ENCODE assay signal across 1 cellular context in the genomic region with DNA sequence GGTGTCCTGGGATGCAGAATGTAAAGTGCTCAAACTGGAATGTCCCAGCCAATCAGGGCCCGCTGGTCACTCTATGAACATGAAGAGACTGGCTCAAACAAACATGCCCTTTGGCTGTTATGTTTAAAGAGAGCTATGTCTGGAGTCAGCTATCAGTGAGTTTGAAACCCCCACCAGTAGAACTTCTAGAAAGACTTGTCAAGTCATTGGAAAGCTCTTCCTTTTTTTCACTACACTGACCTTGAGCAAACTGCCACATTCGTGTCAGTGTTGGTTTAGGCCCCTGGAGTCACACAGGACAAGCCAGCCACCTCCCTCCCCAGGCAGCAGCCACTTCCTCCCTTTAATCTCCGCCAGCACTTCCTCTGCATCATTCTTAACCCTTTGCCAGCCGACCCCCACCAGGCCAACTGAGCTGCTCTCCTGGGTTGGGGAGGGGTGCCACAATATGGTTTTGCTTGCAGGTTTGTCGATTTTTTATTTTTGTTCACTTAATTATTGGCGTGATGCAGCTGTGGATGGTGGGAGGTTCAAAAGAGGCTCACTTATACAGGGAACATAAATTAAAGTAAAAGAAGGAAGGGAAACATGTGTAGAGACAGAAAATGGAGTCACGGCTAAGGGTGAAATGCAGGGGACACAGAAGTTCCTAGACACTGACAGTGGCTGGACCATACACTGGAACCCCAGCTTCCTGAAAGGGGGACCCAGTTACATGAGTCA.
TF ChIP-seq lines count a peak whose summit lies in the region.

No MANE protein-coding gene starts in this region.

TF ChIP-seq in HepG2, 621 proteins besides CTCF, POLR2A, EP300 and RAD21 (continued from another document and continues in another):
- TF ChIP-seq, protein P1, sequence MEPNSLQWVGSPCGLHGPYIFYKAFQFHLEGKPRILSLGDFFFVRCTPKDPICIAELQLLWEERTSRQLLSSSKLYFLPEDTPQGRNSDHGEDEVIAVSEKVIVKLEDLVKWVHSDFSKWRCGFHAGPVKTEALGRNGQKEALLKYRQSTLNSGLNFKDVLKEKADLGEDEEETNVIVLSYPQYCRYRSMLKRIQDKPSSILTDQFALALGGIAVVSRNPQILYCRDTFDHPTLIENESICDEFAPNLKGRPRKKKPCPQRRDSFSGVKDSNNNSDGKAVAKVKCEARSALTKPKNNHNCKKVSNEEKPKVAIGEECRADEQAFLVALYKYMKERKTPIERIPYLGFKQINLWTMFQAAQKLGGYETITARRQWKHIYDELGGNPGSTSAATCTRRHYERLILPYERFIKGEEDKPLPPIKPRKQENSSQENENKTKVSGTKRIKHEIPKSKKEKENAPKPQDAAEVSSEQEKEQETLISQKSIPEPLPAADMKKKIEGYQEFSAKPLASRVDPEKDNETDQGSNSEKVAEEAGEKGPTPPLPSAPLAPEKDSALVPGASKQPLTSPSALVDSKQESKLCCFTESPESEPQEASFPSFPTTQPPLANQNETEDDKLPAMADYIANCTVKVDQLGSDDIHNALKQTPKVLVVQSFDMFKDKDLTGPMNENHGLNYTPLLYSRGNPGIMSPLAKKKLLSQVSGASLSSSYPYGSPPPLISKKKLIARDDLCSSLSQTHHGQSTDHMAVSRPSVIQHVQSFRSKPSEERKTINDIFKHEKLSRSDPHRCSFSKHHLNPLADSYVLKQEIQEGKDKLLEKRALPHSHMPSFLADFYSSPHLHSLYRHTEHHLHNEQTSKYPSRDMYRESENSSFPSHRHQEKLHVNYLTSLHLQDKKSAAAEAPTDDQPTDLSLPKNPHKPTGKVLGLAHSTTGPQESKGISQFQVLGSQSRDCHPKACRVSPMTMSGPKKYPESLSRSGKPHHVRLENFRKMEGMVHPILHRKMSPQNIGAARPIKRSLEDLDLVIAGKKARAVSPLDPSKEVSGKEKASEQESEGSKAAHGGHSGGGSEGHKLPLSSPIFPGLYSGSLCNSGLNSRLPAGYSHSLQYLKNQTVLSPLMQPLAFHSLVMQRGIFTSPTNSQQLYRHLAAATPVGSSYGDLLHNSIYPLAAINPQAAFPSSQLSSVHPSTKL (CRISPR knock-in tag; IDR thresholded peaks at IDR 0.05), result peak; percentile 80
- peak; percentile 68 for TF ChIP-seq ELF1 (CRISPR knock-in tag; IDR thresholded peaks at IDR 0.05)
- no peak for TF ChIP-seq ZNF775 (CRISPR knock-in tag; IDR thresholded peaks at IDR 0.05; ENCODE audit: borderline replicate concordance)
- TF ChIP-seq ZBTB42 (CRISPR knock-in tag; IDR thresholded peaks at IDR 0.05), result no peak
- TF ChIP-seq GZF1 (CRISPR knock-in tag; IDR thresholded peaks at IDR 0.05), result no peak
- peak; percentile 96 for TF ChIP-seq ZNF292 (CRISPR knock-in tag; IDR thresholded peaks at IDR 0.05; ENCODE audit: borderline replicate concordance, low read depth)
- TF ChIP-seq SMC3 (IDR thresholded peaks at IDR 0.05; ENCODE audit: low read length), result no peak; the same call in 1 of the 2 replicates
- TF ChIP-seq, protein P2, sequence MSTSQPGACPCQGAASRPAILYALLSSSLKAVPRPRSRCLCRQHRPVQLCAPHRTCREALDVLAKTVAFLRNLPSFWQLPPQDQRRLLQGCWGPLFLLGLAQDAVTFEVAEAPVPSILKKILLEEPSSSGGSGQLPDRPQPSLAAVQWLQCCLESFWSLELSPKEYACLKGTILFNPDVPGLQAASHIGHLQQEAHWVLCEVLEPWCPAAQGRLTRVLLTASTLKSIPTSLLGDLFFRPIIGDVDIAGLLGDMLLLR (CRISPR knock-in tag; IDR thresholded peaks at IDR 0.05), result no peak
- no peak for TF ChIP-seq FOSL1 (CRISPR knock-in tag; IDR thresholded peaks at IDR 0.05; ENCODE audit: borderline replicate concordance)
- TF ChIP-seq JARID2 (CRISPR knock-in tag; IDR thresholded peaks at IDR 0.05; ENCODE audit: insufficient replicate concordance), result no peak
- TF ChIP-seq AGO1 (IDR thresholded peaks at IDR 0.05; ENCODE audit: low read depth, low read length, poor library complexity, severe bottlenecking), result no peak
- no peak; the same call in 1 of the 2 replicates for TF ChIP-seq ZNF605 (CRISPR knock-in tag; IDR thresholded peaks at IDR 0.05)
- TF ChIP-seq PHB2 (IDR thresholded peaks at IDR 0.05; ENCODE audit: partially characterized antibody), result no peak
- TF ChIP-seq, protein P3, sequence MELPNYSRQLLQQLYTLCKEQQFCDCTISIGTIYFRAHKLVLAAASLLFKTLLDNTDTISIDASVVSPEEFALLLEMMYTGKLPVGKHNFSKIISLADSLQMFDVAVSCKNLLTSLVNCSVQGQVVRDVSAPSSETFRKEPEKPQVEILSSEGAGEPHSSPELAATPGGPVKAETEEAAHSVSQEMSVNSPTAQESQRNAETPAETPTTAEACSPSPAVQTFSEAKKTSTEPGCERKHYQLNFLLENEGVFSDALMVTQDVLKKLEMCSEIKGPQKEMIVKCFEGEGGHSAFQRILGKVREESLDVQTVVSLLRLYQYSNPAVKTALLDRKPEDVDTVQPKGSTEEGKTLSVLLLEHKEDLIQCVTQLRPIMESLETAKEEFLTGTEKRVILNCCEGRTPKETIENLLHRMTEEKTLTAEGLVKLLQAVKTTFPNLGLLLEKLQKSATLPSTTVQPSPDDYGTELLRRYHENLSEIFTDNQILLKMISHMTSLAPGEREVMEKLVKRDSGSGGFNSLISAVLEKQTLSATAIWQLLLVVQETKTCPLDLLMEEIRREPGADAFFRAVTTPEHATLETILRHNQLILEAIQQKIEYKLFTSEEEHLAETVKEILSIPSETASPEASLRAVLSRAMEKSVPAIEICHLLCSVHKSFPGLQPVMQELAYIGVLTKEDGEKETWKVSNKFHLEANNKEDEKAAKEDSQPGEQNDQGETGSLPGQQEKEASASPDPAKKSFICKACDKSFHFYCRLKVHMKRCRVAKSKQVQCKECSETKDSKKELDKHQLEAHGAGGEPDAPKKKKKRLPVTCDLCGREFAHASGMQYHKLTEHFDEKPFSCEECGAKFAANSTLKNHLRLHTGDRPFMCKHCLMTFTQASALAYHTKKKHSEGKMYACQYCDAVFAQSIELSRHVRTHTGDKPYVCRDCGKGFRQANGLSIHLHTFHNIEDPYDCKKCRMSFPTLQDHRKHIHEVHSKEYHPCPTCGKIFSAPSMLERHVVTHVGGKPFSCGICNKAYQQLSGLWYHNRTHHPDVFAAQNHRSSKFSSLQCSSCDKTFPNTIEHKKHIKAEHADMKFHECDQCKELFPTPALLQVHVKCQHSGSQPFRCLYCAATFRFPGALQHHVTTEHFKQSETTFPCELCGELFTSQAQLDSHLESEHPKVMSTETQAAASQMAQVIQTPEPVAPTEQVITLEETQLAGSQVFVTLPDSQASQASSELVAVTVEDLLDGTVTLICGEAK (IDR thresholded peaks at IDR 0.05), result no peak
- TF ChIP-seq, protein P3 (CRISPR knock-in tag; IDR thresholded peaks at IDR 0.05), result no peak
- peak; percentile 61; the same call in 1 of the 2 replicates for TF ChIP-seq ZNF614 (CRISPR knock-in tag; IDR thresholded peaks at IDR 0.05; ENCODE audit: borderline replicate concordance)
- 0 out of 2 replicates have a peak, but pooled peaks have one; percentile 18 for TF ChIP-seq ZNF468 (CRISPR knock-in tag; IDR thresholded peaks at IDR 0.05)
- TF ChIP-seq, protein P4, sequence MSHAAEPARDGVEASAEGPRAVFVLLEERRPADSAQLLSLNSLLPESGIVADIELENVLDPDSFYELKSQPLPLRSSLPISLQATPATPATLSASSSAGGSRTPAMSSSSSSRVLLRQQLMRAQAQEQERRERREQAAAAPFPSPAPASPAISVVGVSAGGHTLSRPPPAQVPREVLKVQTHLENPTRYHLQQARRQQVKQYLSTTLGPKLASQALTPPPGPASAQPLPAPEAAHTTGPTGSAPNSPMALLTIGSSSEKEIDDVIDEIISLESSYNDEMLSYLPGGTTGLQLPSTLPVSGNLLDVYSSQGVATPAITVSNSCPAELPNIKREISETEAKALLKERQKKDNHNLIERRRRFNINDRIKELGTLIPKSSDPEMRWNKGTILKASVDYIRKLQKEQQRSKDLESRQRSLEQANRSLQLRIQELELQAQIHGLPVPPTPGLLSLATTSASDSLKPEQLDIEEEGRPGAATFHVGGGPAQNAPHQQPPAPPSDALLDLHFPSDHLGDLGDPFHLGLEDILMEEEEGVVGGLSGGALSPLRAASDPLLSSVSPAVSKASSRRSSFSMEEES (CRISPR knock-in tag; IDR thresholded peaks at IDR 0.05), result peak; percentile 22; the same call in 1 of the 2 replicates
- TF ChIP-seq ZNF33A (CRISPR knock-in tag; IDR thresholded peaks at IDR 0.05; ENCODE audit: borderline replicate concordance), result no peak
- peak; percentile 97 for TF ChIP-seq TBX2 (CRISPR knock-in tag; IDR thresholded peaks at IDR 0.05; ENCODE audit: borderline replicate concordance)
- 0 out of 2 replicates have a peak, but pooled peaks have one; percentile 19 for TF ChIP-seq MIER2 (CRISPR knock-in tag; IDR thresholded peaks at IDR 0.05)
- TF ChIP-seq ISX (CRISPR knock-in tag; conservative IDR thresholded peaks at IDR 0.05), result no peak
- TF ChIP-seq KDM2A (CRISPR knock-in tag; IDR thresholded peaks at IDR 0.05; ENCODE audit: borderline replicate concordance, low read depth), result no peak
- TF ChIP-seq, protein P5, sequence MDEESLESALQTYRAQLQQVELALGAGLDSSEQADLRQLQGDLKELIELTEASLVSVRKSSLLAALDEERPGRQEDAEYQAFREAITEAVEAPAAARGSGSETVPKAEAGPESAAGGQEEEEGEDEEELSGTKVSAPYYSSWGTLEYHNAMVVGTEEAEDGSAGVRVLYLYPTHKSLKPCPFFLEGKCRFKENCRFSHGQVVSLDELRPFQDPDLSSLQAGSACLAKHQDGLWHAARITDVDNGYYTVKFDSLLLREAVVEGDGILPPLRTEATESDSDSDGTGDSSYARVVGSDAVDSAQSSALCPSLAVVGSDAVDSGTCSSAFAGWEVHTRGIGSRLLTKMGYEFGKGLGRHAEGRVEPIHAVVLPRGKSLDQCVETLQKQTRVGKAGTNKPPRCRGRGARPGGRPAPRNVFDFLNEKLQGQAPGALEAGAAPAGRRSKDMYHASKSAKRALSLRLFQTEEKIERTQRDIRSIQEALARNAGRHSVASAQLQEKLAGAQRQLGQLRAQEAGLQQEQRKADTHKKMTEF (CRISPR knock-in tag; IDR thresholded peaks at IDR 0.05), result peak; percentile 74
- no peak for TF ChIP-seq HNRNPL (IDR thresholded peaks at IDR 0.05; ENCODE audit: low read depth, low read length)
- no peak for TF ChIP-seq MLLT10 (CRISPR knock-in tag; IDR thresholded peaks at IDR 0.05)
- TF ChIP-seq, protein P6, sequence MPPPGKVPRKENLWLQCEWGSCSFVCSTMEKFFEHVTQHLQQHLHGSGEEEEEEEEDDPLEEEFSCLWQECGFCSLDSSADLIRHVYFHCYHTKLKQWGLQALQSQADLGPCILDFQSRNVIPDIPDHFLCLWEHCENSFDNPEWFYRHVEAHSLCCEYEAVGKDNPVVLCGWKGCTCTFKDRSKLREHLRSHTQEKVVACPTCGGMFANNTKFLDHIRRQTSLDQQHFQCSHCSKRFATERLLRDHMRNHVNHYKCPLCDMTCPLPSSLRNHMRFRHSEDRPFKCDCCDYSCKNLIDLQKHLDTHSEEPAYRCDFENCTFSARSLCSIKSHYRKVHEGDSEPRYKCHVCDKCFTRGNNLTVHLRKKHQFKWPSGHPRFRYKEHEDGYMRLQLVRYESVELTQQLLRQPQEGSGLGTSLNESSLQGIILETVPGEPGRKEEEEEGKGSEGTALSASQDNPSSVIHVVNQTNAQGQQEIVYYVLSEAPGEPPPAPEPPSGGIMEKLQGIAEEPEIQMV (CRISPR knock-in tag; IDR thresholded peaks at IDR 0.05; ENCODE audit: low read depth), result no peak
- peak; percentile 87 for TF ChIP-seq ZNF343 (CRISPR knock-in tag; IDR thresholded peaks at IDR 0.05)
- TF ChIP-seq ZNF644 (CRISPR knock-in tag; IDR thresholded peaks at IDR 0.05; ENCODE audit: low read depth), result 0 out of 2 replicates have a peak, but pooled peaks have one; percentile 20
- TF ChIP-seq SP140L (CRISPR knock-in tag; IDR thresholded peaks at IDR 0.05; ENCODE audit: borderline replicate concordance), result no peak
- TF ChIP-seq AGO2 (optimal IDR thresholded peaks at IDR 0.05; ENCODE audit: low read depth, low read length), result no peak
- TF ChIP-seq CBFB (CRISPR knock-in tag; IDR thresholded peaks at IDR 0.05), result no peak
- peak; percentile 29; the same call in 1 of the 2 replicates for TF ChIP-seq ZNF350 (CRISPR knock-in tag; IDR thresholded peaks at IDR 0.05; ENCODE audit: borderline replicate concordance, low read depth)
- TF ChIP-seq, protein P7, sequence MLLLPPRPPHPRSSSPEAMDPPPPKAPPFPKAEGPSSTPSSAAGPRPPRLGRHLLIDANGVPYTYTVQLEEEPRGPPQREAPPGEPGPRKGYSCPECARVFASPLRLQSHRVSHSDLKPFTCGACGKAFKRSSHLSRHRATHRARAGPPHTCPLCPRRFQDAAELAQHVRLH (CRISPR knock-in tag; IDR thresholded peaks at IDR 0.05; ENCODE audit: borderline replicate concordance, low read depth), result no peak
- TF ChIP-seq, protein P8, sequence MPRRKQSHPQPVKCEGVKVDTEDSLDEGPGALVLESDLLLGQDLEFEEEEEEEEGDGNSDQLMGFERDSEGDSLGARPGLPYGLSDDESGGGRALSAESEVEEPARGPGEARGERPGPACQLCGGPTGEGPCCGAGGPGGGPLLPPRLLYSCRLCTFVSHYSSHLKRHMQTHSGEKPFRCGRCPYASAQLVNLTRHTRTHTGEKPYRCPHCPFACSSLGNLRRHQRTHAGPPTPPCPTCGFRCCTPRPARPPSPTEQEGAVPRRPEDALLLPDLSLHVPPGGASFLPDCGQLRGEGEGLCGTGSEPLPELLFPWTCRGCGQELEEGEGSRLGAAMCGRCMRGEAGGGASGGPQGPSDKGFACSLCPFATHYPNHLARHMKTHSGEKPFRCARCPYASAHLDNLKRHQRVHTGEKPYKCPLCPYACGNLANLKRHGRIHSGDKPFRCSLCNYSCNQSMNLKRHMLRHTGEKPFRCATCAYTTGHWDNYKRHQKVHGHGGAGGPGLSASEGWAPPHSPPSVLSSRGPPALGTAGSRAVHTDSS (CRISPR knock-in tag; conservative IDR thresholded peaks at IDR 0.05), result no peak
- TF ChIP-seq ZFP37 (CRISPR knock-in tag; IDR thresholded peaks at IDR 0.05; ENCODE audit: borderline replicate concordance), result no peak
